ENCODE assay signal across 6 cellular contexts in the genomic region with DNA sequence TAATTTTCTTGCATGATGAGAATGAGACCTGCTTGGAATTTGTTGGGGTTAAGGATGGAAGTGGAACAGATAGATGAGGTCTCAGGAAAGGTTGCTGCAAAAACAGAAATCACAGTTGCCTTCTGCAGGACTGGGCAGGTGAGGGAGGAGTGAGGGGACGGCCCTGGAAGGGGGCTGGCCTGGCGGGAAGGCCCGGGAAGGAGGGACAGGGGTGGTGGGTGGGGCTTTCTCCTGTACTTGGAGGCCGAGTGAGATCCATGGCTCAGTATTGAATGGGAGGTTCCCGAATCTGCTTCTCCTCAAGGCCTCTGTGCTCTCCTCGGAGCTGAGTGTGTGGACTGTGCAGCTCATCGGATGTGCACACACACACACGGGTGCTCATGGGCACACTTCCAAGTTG. TPM values are rescaled to one million over a fixed set of nuclear protein-coding genes. Genes with fewer than 3 reads are reported as not detected.
"Had no signal": no experiment of that assay in that cellular context is flagged by ENCODE, and none has a peak within 500 bp of the region (broad histone marks: within the 10 kb centered on the region; RNA-seq: fewer than 3 reads in every experiment).

No MANE protein-coding gene starts in this region.

RNA-seq across cellular contexts. Expression of a gene that starts 44.8 kb away (rescaled TPM):
- total RNA-seq: M059J, PC-3, Right ventricle myocardium inferior, RPMI7951, SJCRH30, SK-MEL-5 had no signal
